ENCODE assay signal across 9 cellular contexts in genomic region chr16:67248401-67249177, GRCh38. TPM values are rescaled to one million over a fixed set of nuclear protein-coding genes. Genes with fewer than 3 reads are reported as not detected.
A peak's percentile ranks its signal among the peaks of the same experiment; 100 is the strongest.
DNase-seq lines count a peak whose midpoint lies in the region; ATAC-seq, FAIRE-seq and TF ChIP-seq lines count a peak whose summit lies in the region.
"Had no signal": no experiment of that assay in that cellular context is flagged by ENCODE, and none has a peak within 500 bp of the region (broad histone marks: within the 10 kb centered on the region; RNA-seq: fewer than 3 reads in every experiment).

TSS of gene SLC9A5 (plus strand) at chr16:67248979. CDS start at chr16:67249015, 36 bp downstream.

- H3K4me1 ChIP-seq in OCI-LY1 (ENCODE audit: insufficient read depth, low read length, severe bottlenecking) (peaks cover 36% of the 10 kb centered on the region), lung (ENCODE audit: control insufficient read depth in 2 of 2, insufficient read depth in 2 of 2, low read length in 2 of 2) (peaks cover 10 to 24% of the 10 kb centered on the region in 2 donors)

- no peak within 1 kb of the TSS for H3K27ac ChIP-seq in OCI-LY1 (ENCODE audit: low read depth, low read length, poor library complexity, severe bottlenecking)
- peak within 1 kb of the TSS in 1 of 2 donors; percentile 12 for H3K27ac ChIP-seq in lung (ENCODE audit: low read depth in 1 of 2, low read length in 1 of 2)

- H3K36me3 ChIP-seq in OCI-LY1 (ENCODE audit: insufficient read depth, low read length) (no peaks in the 10 kb centered on the region), lung (ENCODE audit: control insufficient read depth in 2 of 2, insufficient read depth in 2 of 2, low read length in 2 of 2) (no peaks in the 10 kb centered on the region)

- H3F3A ChIP-seq in OCI-LY1 (ENCODE audit: insufficient read depth, low read length): no peaks in the 10 kb centered on the region

- no peak within 1 kb of the TSS for H2AFZ ChIP-seq in OCI-LY1 (ENCODE audit: low read length)

- no peak for FAIRE-seq in urothelium cell line (lab: Jason Lieb, UNC)
- FAIRE-seq: endometrium had no signal

- no peaks in the 10 kb centered on the region for H4K20me1 ChIP-seq in OCI-LY1 (ENCODE audit: insufficient read depth, low read length)

- 1% methylated on average over 54 to 75 of the region's 75 CpGs for WGBS in lung, 2 donors

- intact Hi-C loops in left colon (cut with DNase I, micrococcal nuclease): no loop called here

- ATAC-seq in lung (ENCODE audit: insufficient read depth, low FRiP score) (no peak), GM21825 (IDR thresholded peaks at IDR 0.05; ENCODE audit: unreplicated experiment) (no peak), left colon (no peak)

- H3K79me2 ChIP-seq in OCI-LY1 (ENCODE audit: insufficient read depth, low read length): no peaks in the 10 kb centered on the region

- peak; percentile 52 for DNase-seq in NCI-H82 (lab: John Stamatoyannopoulos, UW)
- no peak for DNase-seq in NCI-H82 treated with DMSO at 0.1 percent for 48 hours (lab: John Stamatoyannopoulos, UW; ENCODE audit: unreplicated experiment)
- peak; percentile 76 for DNase-seq in cerebellum (ENCODE audit: low spot score)
- DNase-seq in lung (ENCODE audit: low spot score): no peak
- peak; percentile 51 for DNase-seq in urothelium cell line (ENCODE audit: low spot score)
- no peak for DNase-seq in left colon

- H3K4me3 ChIP-seq in OCI-LY1 (ENCODE audit: low read depth, low read length, poor library complexity, severe bottlenecking) (peak within 1 kb of the TSS; percentile 76), lung (peak within 1 kb of the TSS; percentile 31)

- no peaks in the 10 kb centered on the region for H3K9me2 ChIP-seq in OCI-LY1 (ENCODE audit: low read depth, low read length)

- peak within 1 kb of the TSS; percentile 98 for H3K4me2 ChIP-seq in OCI-LY1 (ENCODE audit: low read length)

- no peaks in the 10 kb centered on the region for H3K9me3 ChIP-seq in OCI-LY1 (ENCODE audit: low read length)
- no peaks in the 10 kb centered on the region for H3K9me3 ChIP-seq in lung (ENCODE audit: control insufficient read depth in 2 of 2, insufficient read depth in 1 of 2, low read length in 1 of 2)

- TF ChIP-seq CTCF in OCI-LY1 (IDR thresholded peaks at IDR 0.05; ENCODE audit: low read length) (no peak), lung (IDR thresholded peaks at IDR 0.05; ENCODE audit: control extremely low read depth, extremely low read depth) (no peak)

- H3K9ac ChIP-seq in OCI-LY1 (ENCODE audit: low read length): peak within 1 kb of the TSS; percentile 45; the same call in 1 of the 2 replicates

- H3K27me3 ChIP-seq in OCI-LY1 (ENCODE audit: insufficient read depth, low read length) (no peaks in the 10 kb centered on the region), lung (ENCODE audit: control insufficient read depth, insufficient read depth) (no peaks in the 10 kb centered on the region)

RNA-seq across cellular contexts. Expression of gene SLC9A5, which starts in this region (rescaled TPM):
- total RNA-seq in cerebellum (3.9 TPM), lung (1 to 10 TPM; 4.2 to 5.9 TPM), left colon (1 to 10 TPM in 1 of 2 donors, under 1 TPM in 1; 0.61 to 1.3 TPM)
- polyA plus RNA-seq in lung: 1 to 10 TPM; 1.2 to 2.4 TPM

Comparison
In these comparisons a context has a peak if more than half of its experiments do, and no peak if none do; other contexts are left out.
1. DNase-seq: peak in NCI-H82 (single experiment), cerebellum (single experiment) and urothelium cell line (single experiment); none in NCI-H82 treated with DMSO at 0.1 percent for 48 hours (single experiment), lung (single experiment) and left colon (0 of 2).